ENCODE assay signal across 8 cellular contexts in the genomic region with DNA sequence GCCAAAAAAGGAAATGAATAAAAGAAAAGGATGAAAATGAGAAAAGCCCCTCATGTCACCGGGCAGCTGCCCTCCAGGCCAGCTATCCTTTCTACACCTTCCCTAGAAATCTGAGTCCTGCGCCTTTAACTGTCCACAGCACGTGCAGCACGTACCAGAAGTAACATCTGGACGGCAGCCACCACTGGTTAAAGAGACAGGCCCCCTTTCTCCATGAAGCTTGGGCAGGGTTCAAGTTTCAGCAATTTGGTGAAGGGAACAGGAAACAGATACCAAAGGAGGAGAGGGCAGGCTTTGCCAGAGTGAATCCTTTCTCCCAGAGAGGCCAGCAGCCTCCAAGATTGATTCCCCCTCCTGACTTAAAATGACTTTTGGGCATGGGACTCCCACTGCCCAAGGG. TPM values are rescaled to one million over a fixed set of nuclear protein-coding genes. Genes with fewer than 3 reads are reported as not detected.
DNase-seq lines count a peak whose midpoint lies in the region; ATAC-seq and TF ChIP-seq lines count a peak whose summit lies in the region.

No MANE protein-coding gene starts in this region.

- ATAC-seq in HG03460 (IDR thresholded peaks at IDR 0.05; ENCODE audit: unreplicated experiment) (no peak), GM19397 (IDR thresholded peaks at IDR 0.05; ENCODE audit: unreplicated experiment) (no peak)

- no peak for TF ChIP-seq CTCF in MCF 10A (IDR thresholded peaks at IDR 0.05; ENCODE audit: unreplicated experiment)
- TF ChIP-seq CTCF in mesothelial cell of epicardium (IDR thresholded peaks at IDR 0.05; ENCODE audit: unreplicated experiment), result no peak
- no peak for TF ChIP-seq CTCF in CD14-positive monocyte (IDR thresholded peaks at IDR 0.05)

- intact Hi-C loops in MCF 10A (cut with micrococcal nuclease) (no loop called here), CD14-positive monocyte (cut with micrococcal nuclease) (loop anchor here (5.0 to 10.0 kb wide), 2 partner anchors 47 to 85 kb away; a partner anchor contains a TSS)

- DNase-seq in G401 (ENCODE audit: low spot score) (peak; percentile 41), NCI-H1092 (lab: John Stamatoyannopoulos, UW) (peak; percentile 35), MCF 10A (ENCODE audit: unreplicated experiment) (peak; percentile 75), mesothelial cell of epicardium (ENCODE audit: low spot score in 2 of 2, unreplicated experiment in 2 of 2) (no peak), CD14-positive monocyte (ENCODE audit: low spot score) (no peak), NCI-H526 (lab: John Stamatoyannopoulos, UW) (no peak)

- H3K9me3 Mint-ChIP-seq in MCF 10A (ENCODE audit: unreplicated experiment) (no peaks in the 10 kb centered on the region), mesothelial cell of epicardium (no peaks in the 10 kb centered on the region), CD14-positive monocyte (no peaks in the 10 kb centered on the region)

- no peaks in the 10 kb centered on the region for H3K27me3 Mint-ChIP-seq in MCF 10A (ENCODE audit: insufficient read depth, unreplicated experiment)
- no peaks in the 10 kb centered on the region for H3K27me3 Mint-ChIP-seq in mesothelial cell of epicardium (ENCODE audit: low read depth)
- peaks cover 0 to 5% (median 0%) of the 10 kb centered on the region in 3 donors for H3K27me3 Mint-ChIP-seq in CD14-positive monocyte (ENCODE audit: low read depth in 3 of 3)

- in situ Hi-C loops in G401 (cut with HindIII; ENCODE audit: low sequenced_read_pairs), result no loop called here

- H3K36me3 Mint-ChIP-seq in MCF 10A (ENCODE audit: insufficient read depth, unreplicated experiment) (peaks cover 7% of the 10 kb centered on the region), mesothelial cell of epicardium (no peaks in the 10 kb centered on the region), CD14-positive monocyte (peaks cover 0 to under 1% of the 10 kb centered on the region in 2 donors)

- H3K4me1 Mint-ChIP-seq in MCF 10A (ENCODE audit: insufficient read depth, unreplicated experiment) (peaks cover 9% of the 10 kb centered on the region), mesothelial cell of epicardium (peaks cover 28% of the 10 kb centered on the region), CD14-positive monocyte (peaks cover 33% of the 10 kb centered on the region)

- CTCF ChIA-PET in MCF 10A (lab: Yijun Ruan, JAX), result no interaction called here

- H3K4me3 Mint-ChIP-seq in MCF 10A (ENCODE audit: unreplicated experiment), result peak overlapping the region; percentile 12
- no peak overlapping the region for H3K4me3 Mint-ChIP-seq in mesothelial cell of epicardium
- no peak overlapping the region for H3K4me3 Mint-ChIP-seq in CD14-positive monocyte

- no TSS peak for BruUV-seq in MCF 10A (replicated peaks; lab: Mats Ljungman, UMichigan)

- H3K27ac Mint-ChIP-seq in MCF 10A (ENCODE audit: low read depth, unreplicated experiment), result no peak overlapping the region
- peak overlapping the region; percentile 47 for H3K27ac Mint-ChIP-seq in mesothelial cell of epicardium
- H3K27ac Mint-ChIP-seq in CD14-positive monocyte, result no peak overlapping the region

- POLR2A ChIA-PET in MCF 10A (lab: Yijun Ruan, JAX), result interaction anchor here (4.1 to 5.0 kb wide), 2 partner anchors 21 to 51 kb away, joined by 24 to 83 read pairs; a partner anchor contains a TSS

RNA-seq across cellular contexts. Expression of a gene that starts 3.6 kb away (rescaled TPM):
- 52.6 and 53.7 TPM in 2 replicates for total RNA-seq in G401 (2014; rRNA removed; shearing (Covaris generic))
- total RNA-seq in MCF 10A (2022) (20.4 and 24.3 TPM in 2 replicates), mesothelial cell of epicardium (37.8 to 39.3 TPM (median 37.8 TPM) in 3 replicates)
- 10 to 100 TPM; 31.7 to 74.0 TPM for polyA plus RNA-seq in CD14-positive monocyte

RNA-seq across cellular contexts. Expression of a gene that starts 4.7 kb away (rescaled TPM):
- 103 and 104 TPM in 2 replicates for total RNA-seq in G401 (2014; rRNA removed; shearing (Covaris generic))
- total RNA-seq in MCF 10A (2022) (47.2 and 48.2 TPM in 2 replicates), mesothelial cell of epicardium (198 to 206 TPM (median 203 TPM) in 3 replicates)
- 10 to 100 TPM; 44.5 to 53.1 TPM for polyA plus RNA-seq in CD14-positive monocyte

RNA-seq across cellular contexts. Expression of a gene that starts 50.4 kb away (rescaled TPM):
- total RNA-seq in G401 (2014; rRNA removed; shearing (Covaris generic)), result 23.4 and 37.0 TPM in 2 replicates
- total RNA-seq in MCF 10A (2022) (95.6 and 105 TPM in 2 replicates), mesothelial cell of epicardium (52.4 to 58.4 TPM (median 53.7 TPM) in 3 replicates)
- 10 to 100 TPM; 26.3 to 30.3 TPM for polyA plus RNA-seq in CD14-positive monocyte

Comparison
In these comparisons a context has a peak if more than half of its experiments do, and no peak if none do; other contexts are left out.
1. DNase-seq: peak in G401 (single experiment), NCI-H1092 (single experiment) and MCF 10A (single experiment); none in mesothelial cell of epicardium (0 of 2), CD14-positive monocyte (single experiment) and NCI-H526 (0 of 2).